ENCODE assay signal across 15 cellular contexts in the genomic region with DNA sequence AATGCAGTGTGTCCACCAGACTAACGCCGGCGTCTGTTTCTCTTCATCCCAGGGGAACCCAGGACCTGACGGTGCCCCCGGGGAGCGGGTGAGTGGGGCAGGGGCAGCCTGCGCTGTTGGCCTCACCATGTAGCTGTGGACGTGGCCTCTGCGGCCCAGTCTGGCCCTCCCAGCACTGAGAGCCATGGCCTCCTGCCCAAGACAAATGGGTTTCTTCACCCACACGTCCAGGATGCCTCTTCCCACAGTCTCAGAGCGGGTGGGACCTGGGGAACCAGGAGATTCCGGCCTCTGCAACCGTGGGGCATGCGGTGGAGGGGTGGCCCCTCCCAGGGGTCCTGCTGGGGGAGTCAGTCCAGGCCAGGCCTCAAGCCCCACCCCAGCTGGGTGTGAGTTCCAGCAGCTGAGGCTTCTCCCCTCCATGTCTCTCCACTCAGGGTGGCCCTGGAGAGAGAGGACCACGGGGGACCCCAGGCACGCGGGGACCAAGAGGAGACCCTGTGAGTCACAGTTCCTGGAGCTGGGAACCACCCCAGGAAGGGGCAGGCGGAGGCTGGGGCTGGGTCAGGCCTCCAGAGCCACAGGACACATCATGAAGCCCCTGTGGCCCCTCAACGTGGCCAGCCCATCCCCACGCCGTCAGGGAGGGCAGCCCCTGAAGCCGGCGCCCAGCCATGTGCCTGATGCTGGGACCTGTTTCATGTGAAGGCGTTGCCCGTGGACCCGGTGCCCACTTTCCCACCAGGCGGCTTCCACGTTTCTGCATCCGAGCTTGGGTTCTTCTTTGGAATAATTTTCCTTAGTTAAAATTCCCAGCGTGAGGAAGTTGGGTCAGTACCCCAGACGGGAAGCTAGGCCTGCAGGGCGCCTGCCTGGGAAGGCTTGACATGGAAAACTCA. TPM values are rescaled to one million over a fixed set of nuclear protein-coding genes. Genes with fewer than 3 reads are reported as not detected.
DNase-seq lines count a peak whose midpoint lies in the region; ATAC-seq and TF ChIP-seq lines count a peak whose summit lies in the region.
"Had no signal": no experiment of that assay in that cellular context is flagged by ENCODE, and none has a peak within 500 bp of the region (broad histone marks: within the 10 kb centered on the region; RNA-seq: fewer than 3 reads in every experiment).

No MANE protein-coding gene starts in this region.

- H3K9me3 ChIP-seq in esophagus muscularis mucosa: no peaks in the 10 kb centered on the region
- no peaks in the 10 kb centered on the region for H3K9me3 ChIP-seq in muscle layer of colon (ENCODE audit: low read length)
- no peaks in the 10 kb centered on the region for H3K9me3 ChIP-seq in upper lobe of right lung

- H3K4me3 ChIP-seq in esophagus muscularis mucosa (no peak overlapping the region), muscle layer of colon (ENCODE audit: low read depth in 1 of 2, low read length in 2 of 2) (no peak overlapping the region), upper lobe of right lung (no peak overlapping the region)

- H3K4me1 Mint-ChIP-seq in progenitor cell of endocrine pancreas (ENCODE audit: low read depth): peaks cover 2% of the 10 kb centered on the region
- H3K4me1 Mint-ChIP-seq: B cell; central memory CD8-positive, alpha-beta T cell had no signal

- no peaks in the 10 kb centered on the region for H3K27me3 ChIP-seq in esophagus muscularis mucosa
- no peaks in the 10 kb centered on the region for H3K27me3 ChIP-seq in muscle layer of colon (ENCODE audit: control insufficient read depth in 1 of 2, insufficient read depth in 2 of 2, low read length in 2 of 2)
- no peaks in the 10 kb centered on the region for H3K27me3 ChIP-seq in upper lobe of right lung
- H3K27me3 ChIP-seq: foreskin keratinocyte had no signal

- H3K9ac ChIP-seq in muscle layer of colon (ENCODE audit: low read length): no peak overlapping the region

- WGBS in esophagus muscularis mucosa: 82% methylated on average over 18 of the region's 32 CpGs

- intact Hi-C loops in esophagus muscularis mucosa (cut with DNase I) (no loop called here), upper lobe of right lung (cut with DNase I) (no loop called here)

- ATAC-seq in upper lobe of right lung (no peak), GM18868 (IDR thresholded peaks at IDR 0.05; ENCODE audit: unreplicated experiment) (no peak)
- ATAC-seq: activated T-cell treated with anti-CD3 and anti-CD28 coated beads, Interleukin-2, amount 50 U/mL, for 72 hours; foreskin keratinocyte had no signal

- no peak overlapping the region for H3K27ac Mint-ChIP-seq in progenitor cell of endocrine pancreas
- H3K27ac Mint-ChIP-seq: activated T-cell treated with anti-CD3 and anti-CD28 coated beads, Interleukin-2, amount 50 U/mL, for 72 hours; B cell; T-helper 1 cell treated with Interleukin-12 subunit alpha and Interleukin-12 subunit beta and Interleukin-4 antibody, amounts not matched to agents 30 μg/mL and 1 μg/mL, for 36 hours had no signal

- no peak for TF ChIP-seq CTCF in esophagus muscularis mucosa (IDR thresholded peaks at IDR 0.05)
- TF ChIP-seq CTCF in upper lobe of right lung (IDR thresholded peaks at IDR 0.05): no peak
- no peak for TF ChIP-seq CTCF in progenitor cell of endocrine pancreas (IDR thresholded peaks at IDR 0.05; ENCODE audit: unreplicated experiment)

- peaks cover 1% of the 10 kb centered on the region for H3K36me3 Mint-ChIP-seq in progenitor cell of endocrine pancreas (ENCODE audit: insufficient read depth)

- H3K27ac ChIP-seq in esophagus muscularis mucosa (replicated peaks in 1 of 4): peak overlapping the region; percentile 79 to 85 (median 81)
- peak overlapping the region; percentile 82 for H3K27ac ChIP-seq in muscle layer of colon (ENCODE audit: low read depth, low read length)
- peak overlapping the region; percentile 30 for H3K27ac ChIP-seq in upper lobe of right lung
- H3K27ac ChIP-seq: foreskin keratinocyte had no signal

- no peaks in the 10 kb centered on the region for H3K9me3 Mint-ChIP-seq in progenitor cell of endocrine pancreas (ENCODE audit: low read depth)
- H3K9me3 Mint-ChIP-seq: activated T-cell treated with anti-CD3 and anti-CD28 coated beads, Interleukin-2, amount 50 U/mL, for 72 hours; central memory CD8-positive, alpha-beta T cell; T-helper 1 cell treated with Interleukin-12 subunit alpha and Interleukin-12 subunit beta and Interleukin-4 antibody, amounts not matched to agents 30 μg/mL and 1 μg/mL, for 36 hours had no signal

- TF ChIP-seq EP300 in esophagus muscularis mucosa (IDR thresholded peaks at IDR 0.05): no peak

- no peak for TF ChIP-seq POLR2A in esophagus muscularis mucosa (IDR thresholded peaks at IDR 0.05; ENCODE audit: low read depth)

- no peak overlapping the region for H3K4me3 Mint-ChIP-seq in progenitor cell of endocrine pancreas (ENCODE audit: low read depth)
- H3K4me3 Mint-ChIP-seq: activated T-cell treated with anti-CD3 and anti-CD28 coated beads, Interleukin-2, amount 50 U/mL, for 72 hours; B cell; central memory CD8-positive, alpha-beta T cell; T-helper 1 cell treated with Interleukin-12 subunit alpha and Interleukin-12 subunit beta and Interleukin-4 antibody, amounts not matched to agents 30 μg/mL and 1 μg/mL, for 36 hours had no signal

- H3K36me3 ChIP-seq in esophagus muscularis mucosa (peaks cover 76 to 95% (median 93%) of the 10 kb centered on the region in 4 donors), muscle layer of colon (ENCODE audit: insufficient read depth, low read length) (peaks cover 83% of the 10 kb centered on the region), upper lobe of right lung (peaks cover 8% of the 10 kb centered on the region)

- DNase-seq in activated effector memory CD4-positive, alpha-beta T cell treated with anti-CD3 and anti-CD28 coated beads, Interleukin-2, amount 50 U/mL, for 16 hours: peak; percentile 54
- DNase-seq in activated effector memory CD4-positive, alpha-beta T cell treated with Interleukin-2 at 50 U/mL for 16 hours: no peak
- DNase-seq in esophagus muscularis mucosa (ENCODE audit: extremely low spot score) (no peak), upper lobe of right lung (peak; percentile 65), AML-193 (lab: John Stamatoyannopoulos, UW) (no peak), progenitor cell of endocrine pancreas (ENCODE audit: low spot score, unreplicated experiment) (no peak)
- DNase-seq: foreskin keratinocyte, mammary epithelial cell, NCI-H2029 treated with DMSO at 0.1 percent for 48 hours had no signal

- H3K27me3 Mint-ChIP-seq in progenitor cell of endocrine pancreas: no peaks in the 10 kb centered on the region
- H3K27me3 Mint-ChIP-seq: B cell; central memory CD8-positive, alpha-beta T cell had no signal

- H3K4me1 ChIP-seq in esophagus muscularis mucosa: peaks cover 3 to 91% (median 83%) of the 10 kb centered on the region in 4 donors
- H3K4me1 ChIP-seq in muscle layer of colon (ENCODE audit: insufficient read depth, low read length): peaks cover 59% of the 10 kb centered on the region
- H3K4me1 ChIP-seq in upper lobe of right lung: no peaks in the 10 kb centered on the region
- H3K4me1 ChIP-seq: foreskin keratinocyte had no signal

RNA-seq across cellular contexts. Expression of a gene that starts 11.0 kb away (rescaled TPM):
- total RNA-seq in esophagus muscularis mucosa (1,000 to 10,000 TPM in 2 of 4 donors, 100 to 1,000 TPM in 2; 646 to 1,432 (median 1,078) TPM), upper lobe of right lung (175 TPM), progenitor cell of endocrine pancreas (135 and 137 TPM in 2 replicates)

Comparison
In these comparisons a context has a peak if more than half of its experiments do, and no peak if none do; other contexts are left out.
1. DNase-seq: peak in activated effector memory CD4-positive, alpha-beta T cell treated with anti-CD3 and anti-CD28 coated beads, Interleukin-2, amount 50 U/mL, for 16 hours (single experiment) and upper lobe of right lung (single experiment); none in activated effector memory CD4-positive, alpha-beta T cell treated with Interleukin-2 at 50 U/mL for 16 hours (single experiment), esophagus muscularis mucosa (single experiment), AML-193 (0 of 2) and progenitor cell of endocrine pancreas (single experiment).
2. H3K27ac ChIP-seq: peak in every context shown above with its lines; median percentile 82 in muscle layer of colon; 81 in esophagus muscularis mucosa; 30 in upper lobe of right lung.